In the genomic region with DNA sequence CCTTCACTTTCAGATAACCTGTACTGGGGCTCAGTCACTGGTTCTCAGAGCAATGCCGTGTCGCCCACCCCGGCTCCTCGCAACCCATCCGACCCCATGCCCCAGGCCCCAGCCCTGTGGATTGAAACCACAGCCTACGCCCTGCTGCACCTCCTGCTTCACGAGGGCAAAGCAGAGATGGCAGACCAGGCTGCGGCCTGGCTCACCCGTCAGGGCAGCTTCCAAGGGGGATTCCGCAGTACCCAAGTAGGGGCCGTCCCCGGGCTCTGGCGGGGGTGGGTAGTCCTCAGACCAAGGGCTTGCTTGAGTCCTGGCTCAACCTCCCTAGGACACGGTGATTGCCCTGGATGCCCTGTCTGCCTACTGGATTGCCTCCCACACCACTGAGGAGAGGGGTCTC, we compare ENCODE assay signal across 1 cellular context. TPM values are rescaled to one million over a fixed set of nuclear protein-coding genes. Genes with fewer than 3 reads are reported as not detected.
"Had no signal": no experiment of that assay in that cellular context is flagged by ENCODE, and none has a peak within 500 bp of the region (broad histone marks: within the 10 kb centered on the region; RNA-seq: fewer than 3 reads in every experiment).

No MANE protein-coding gene starts in this region.

RNA-seq across cellular contexts. Expression of a gene that starts 8.7 kb away (rescaled TPM):
- total RNA-seq: bronchial epithelial cell had no signal
